In genomic region chr1:23908453-23909341, GRCh38 we compare ENCODE assay signal across 10 cellular contexts. TPM values are rescaled to one million over a fixed set of nuclear protein-coding genes. Genes with fewer than 3 reads are reported as not detected.
DNase-seq lines count a peak whose midpoint lies in the region; TF ChIP-seq lines count a peak whose summit lies in the region.
"Had no signal": no experiment of that assay in that cellular context is flagged by ENCODE, and none has a peak within 500 bp of the region (broad histone marks: within the 10 kb centered on the region; RNA-seq: fewer than 3 reads in every experiment).

No MANE protein-coding gene starts in this region.

- no peak overlapping the region for H3K9ac ChIP-seq in mesenchymal stem cell (ENCODE audit: low read length)

- H4K91ac ChIP-seq in mesenchymal stem cell (ENCODE audit: low read length), result no peak overlapping the region

- H4K8ac ChIP-seq in mesenchymal stem cell (ENCODE audit: low read length), result no peak overlapping the region

- H3K27me3 ChIP-seq in mesenchymal stem cell (ENCODE audit: control insufficient read depth in 1 of 2, insufficient read depth in 1 of 2, low read length in 2 of 2), result peaks cover 27 to 69% of the 10 kb centered on the region in 2 experiments

- no peak overlapping the region for H3K23ac ChIP-seq in mesenchymal stem cell (ENCODE audit: low read length in 2 of 2)

- no peak overlapping the region for H3K4me3 ChIP-seq in mesenchymal stem cell (ENCODE audit: insufficient read depth in 1 of 2, low read depth in 1 of 2, low read length in 2 of 2)
- H3K4me3 ChIP-seq: sigmoid colon had no signal

- no peak overlapping the region for H2AK5ac ChIP-seq in mesenchymal stem cell (ENCODE audit: low read length, severe bottlenecking)

- H3K79me1 ChIP-seq in mesenchymal stem cell (replicated peaks; ENCODE audit: low read length, poor library complexity, severe bottlenecking), result no peaks in the 10 kb centered on the region

- peaks cover 16% of the 10 kb centered on the region for H3K27me3 Mint-ChIP-seq in dendritic cell treated with granulocyte-macrophage colony-stimulating factor and Interleukin-4, amounts not matched to agents 40 ng/mL and 50 ng/mL, for 4 days

- peak; percentile 70 to 77 for DNase-seq in AML-193 (lab: John Stamatoyannopoulos, UW)
- DNase-seq in NOMO-1 treated with dmso at 0.1 percent for 144 hours (lab: John Stamatoyannopoulos, UW; ENCODE audit: unreplicated experiment), result peak; percentile 71
- no peak for DNase-seq in nucleus accumbens (lab: John Stamatoyannopoulos, UW)
- no peak for DNase-seq in NCI-H2171 treated with DMSO at 0.1 percent for 48 hours (lab: John Stamatoyannopoulos, UW)
- no peak for DNase-seq in GM13976 (ENCODE audit: low spot score)
- no peak for DNase-seq in mesenchymal stem cell
- DNase-seq: NCI-H748 treated with DMSO at 0.1 percent for 48 hours, sigmoid colon had no signal

- H3K9me3 ChIP-seq in mesenchymal stem cell (ENCODE audit: control insufficient read depth, low read length), result no peaks in the 10 kb centered on the region
- H3K9me3 ChIP-seq: sigmoid colon had no signal

- in situ Hi-C loops in GM13976 (cut with MboI; ENCODE audit: low sequenced_read_pairs, unreplicated experiment), result no loop called here

- H3K27ac Mint-ChIP-seq in dendritic cell treated with granulocyte-macrophage colony-stimulating factor and Interleukin-4, amounts not matched to agents 40 ng/mL and 50 ng/mL, for 4 days, result peak overlapping the region; percentile 79

- H3K27ac ChIP-seq in mesenchymal stem cell (ENCODE audit: low read length, poor library complexity, severe bottlenecking), result no peak overlapping the region
- H3K27ac ChIP-seq: sigmoid colon had no signal

- no peak overlapping the region for H3K14ac ChIP-seq in mesenchymal stem cell (ENCODE audit: low read length in 2 of 2)

- H3K4me2 ChIP-seq in mesenchymal stem cell (ENCODE audit: low read length, poor library complexity, severe bottlenecking), result no peak overlapping the region

- H3K9me3 Mint-ChIP-seq in dendritic cell treated with granulocyte-macrophage colony-stimulating factor and Interleukin-4, amounts not matched to agents 40 ng/mL and 50 ng/mL, for 4 days, result no peaks in the 10 kb centered on the region

- 69% methylated on average over 8 of the region's 9 CpGs for WGBS in mesenchymal stem cell

- H3K36me3 Mint-ChIP-seq in dendritic cell treated with granulocyte-macrophage colony-stimulating factor and Interleukin-4, amounts not matched to agents 40 ng/mL and 50 ng/mL, for 4 days (ENCODE audit: low read depth), result no peaks in the 10 kb centered on the region

- H3K18ac ChIP-seq in mesenchymal stem cell (ENCODE audit: low read depth in 1 of 2, low read length in 2 of 2), result no peak overlapping the region

- no peak for TF ChIP-seq CTCF in GM13976 (IDR thresholded peaks at IDR 0.05; ENCODE audit: borderline replicate concordance, control extremely low read depth, extremely low read depth, insufficient read depth, missing control alignments)

- no peak overlapping the region for H2BK120ac ChIP-seq in mesenchymal stem cell (ENCODE audit: low read depth, low read length)

- H3K36me3 ChIP-seq in mesenchymal stem cell (ENCODE audit: control insufficient read depth in 1 of 2, insufficient read depth in 2 of 2, low read depth in 1 of 2, low read length in 2 of 2), result no peaks in the 10 kb centered on the region
- H3K36me3 ChIP-seq: sigmoid colon had no signal

- no peaks in the 10 kb centered on the region for H3K4me1 ChIP-seq in mesenchymal stem cell (ENCODE audit: control insufficient read depth, insufficient read depth, low read depth, low read length)
- H3K4me1 ChIP-seq: sigmoid colon had no signal

- H2AFZ ChIP-seq in mesenchymal stem cell (ENCODE audit: low read depth, low read length), result no peak overlapping the region

- H3K4me3 Mint-ChIP-seq in dendritic cell treated with granulocyte-macrophage colony-stimulating factor and Interleukin-4, amounts not matched to agents 40 ng/mL and 50 ng/mL, for 4 days, result no peak overlapping the region

- no peak overlapping the region for H2BK15ac ChIP-seq in mesenchymal stem cell (ENCODE audit: low read depth, poor library complexity, severe bottlenecking)

- intact Hi-C loops in dendritic cell treated with granulocyte-macrophage colony-stimulating factor and Interleukin-4, amounts not matched to agents 40 ng/mL and 50 ng/mL, for 4 days (cut with micrococcal nuclease), result no loop called here

- H3K4ac ChIP-seq in mesenchymal stem cell (ENCODE audit: low read depth in 1 of 2, low read length in 2 of 2), result no peak overlapping the region

- peak; percentile 41 for TF ChIP-seq POLR2A in GM19193 (IDR thresholded peaks at IDR 0.05; ENCODE audit: extremely low read depth, insufficient read depth, insufficient read length)

- H3K4me1 Mint-ChIP-seq in dendritic cell treated with granulocyte-macrophage colony-stimulating factor and Interleukin-4, amounts not matched to agents 40 ng/mL and 50 ng/mL, for 4 days (ENCODE audit: low read depth), result peaks cover 63% of the 10 kb centered on the region

- no peak overlapping the region for H2BK12ac ChIP-seq in mesenchymal stem cell (ENCODE audit: low read length in 2 of 2)

- no peak overlapping the region for H2BK5ac ChIP-seq in mesenchymal stem cell (ENCODE audit: low read depth, low read length, poor library complexity, severe bottlenecking)

RNA-seq across cellular contexts. Expression of gene CNR2, which starts 4.5 kb away (rescaled TPM):
- polyA plus RNA-seq in mesenchymal stem cell (2013, experiment 1 of 2), result not detected
- not detected for polyA plus RNA-seq in mesenchymal stem cell (2013, experiment 2 of 2)

RNA-seq across cellular contexts. Expression of gene FUCA1, which starts 40.6 kb away (rescaled TPM):
- polyA plus RNA-seq in mesenchymal stem cell (2013, experiment 1 of 2), result 5.3 TPM
- 5.4 TPM for polyA plus RNA-seq in mesenchymal stem cell (2013, experiment 2 of 2)

RNA-seq across cellular contexts. Expression of gene PNRC2, which starts 50.9 kb away (rescaled TPM):
- polyA plus RNA-seq in mesenchymal stem cell (2013, experiment 1 of 2), result 74.1 TPM
- polyA plus RNA-seq in mesenchymal stem cell (2013, experiment 2 of 2), result 72.8 TPM

Comparison
In these comparisons a context has a peak if more than half of its experiments do, and no peak if none do; other contexts are left out.
1. DNase-seq: peak in AML-193 (2 of 2) and NOMO-1 treated with dmso at 0.1 percent for 144 hours (single experiment); none in nucleus accumbens (0 of 56), NCI-H2171 treated with DMSO at 0.1 percent for 48 hours (single experiment), GM13976 (single experiment) and mesenchymal stem cell (single experiment).